ENCODE assay signal across 8 cellular contexts in genomic region chr5:176646707-176647029, GRCh38. TPM values are rescaled to one million over a fixed set of nuclear protein-coding genes. Genes with fewer than 3 reads are reported as not detected.
DNase-seq lines count a peak whose midpoint lies in the region; ATAC-seq, FAIRE-seq and TF ChIP-seq lines count a peak whose summit lies in the region.

No MANE protein-coding gene starts in this region.

- H3K27me3 Mint-ChIP-seq in brain (peaks cover 8% of the 10 kb centered on the region), naive B cell (peaks cover 0 to 6% (median 0%) of the 10 kb centered on the region in 3 donors)

- TF ChIP-seq CTCF in brain (conservative IDR thresholded peaks at IDR 0.05) = no peak

- H3K27ac Mint-ChIP-seq in brain = peak overlapping the region; percentile 79 to 97 (median 94)
- H3K27ac Mint-ChIP-seq in naive B cell = peak overlapping the region; percentile 28 to 93 (median 74)

- H3K36me3 Mint-ChIP-seq in brain (no peaks in the 10 kb centered on the region), naive B cell (no peaks in the 10 kb centered on the region)

- no peak for FAIRE-seq in RCC 7860 (lab: Jason Lieb, UNC)

- H3K9me3 Mint-ChIP-seq in brain (peaks cover 0 to 3% (median 0%) of the 10 kb centered on the region in 5 experiments), naive B cell (no peaks in the 10 kb centered on the region)

- H3K4me1 Mint-ChIP-seq in brain (peaks cover 44% of the 10 kb centered on the region), naive B cell (peaks cover 34 to 52% (median 46%) of the 10 kb centered on the region in 3 donors)

- ATAC-seq in GM18870 (IDR thresholded peaks at IDR 0.05; ENCODE audit: unreplicated experiment) (peak; percentile 27), HG03159 (IDR thresholded peaks at IDR 0.05; ENCODE audit: unreplicated experiment) (peak; percentile 17), naive B cell (ENCODE audit: low read depth in 2 of 2) (no peak), GM19328 (IDR thresholded peaks at IDR 0.05; ENCODE audit: unreplicated experiment) (no peak)

- DNase-seq in naive B cell (no peak), superior temporal gyrus (ENCODE audit: extremely low spot score) (no peak), HK-2 (ENCODE audit: unreplicated experiment) (no peak), RCC 7860 (ENCODE audit: low spot score) (no peak)

- H3K4me3 Mint-ChIP-seq in brain = peak overlapping the region; percentile 75 to 87 (median 84)
- peak overlapping the region; percentile 84 to 94 (median 90) for H3K4me3 Mint-ChIP-seq in naive B cell

RNA-seq across cellular contexts. Expression of gene TSPAN17, which starts 0.6 kb away (rescaled TPM):
- polyA plus RNA-seq in brain (ENCODE audit: insufficient read depth, low read depth, low replicate concordance) (24.8 TPM), naive B cell (ENCODE audit: low read depth in 6 of 6) (10 to 100 TPM; 11.9 to 22.8 (median 18.5) TPM)

RNA-seq across cellular contexts. Expression of gene EIF4E1B, which starts 16.2 kb away (rescaled TPM):
- polyA plus RNA-seq in brain (ENCODE audit: insufficient read depth, low read depth, low replicate concordance) (0.81 TPM), naive B cell (ENCODE audit: low read depth in 6 of 6) (not detected)

RNA-seq across cellular contexts. Expression of gene SNCB, which starts 16.3 kb away (rescaled TPM):
- polyA plus RNA-seq in brain (ENCODE audit: insufficient read depth, low read depth, low replicate concordance) = 258 TPM
- polyA plus RNA-seq in naive B cell (ENCODE audit: low read depth in 6 of 6) = 1 to 10 TPM in 3 of 6 donors, under 1 TPM in 2, not detected in 1; 0.34 to 1.1 (median 1.0) TPM

RNA-seq across cellular contexts. Expression of gene GPRIN1, which starts 36.7 kb away (rescaled TPM):
- 86.4 TPM for polyA plus RNA-seq in brain (ENCODE audit: insufficient read depth, low read depth, low replicate concordance)
- under 1 TPM in 5 of 6 donors, not detected in 1; 0.08 to 0.65 (median 0.16) TPM for polyA plus RNA-seq in naive B cell (ENCODE audit: low read depth in 6 of 6)

Comparison
In these comparisons a context has a peak if more than half of its experiments do, and no peak if none do; other contexts are left out.
1. ATAC-seq: peak in GM18870 (single experiment) and HG03159 (single experiment); none in naive B cell (0 of 2) and GM19328 (single experiment).
2. RNA of gene SNCB, which starts 16.3 kb away (polyA plus RNA-seq): 258 TPM in brain (single experiment); 0.34 to 1.1 TPM in naive B cell; every median in the first group is over 100 times any median in the second.